In genomic region chr1:44339731-44340130, GRCh38 we compare ENCODE assay signal across 16 cellular contexts. TPM values are rescaled to one million over a fixed set of nuclear protein-coding genes. Genes with fewer than 3 reads are reported as not detected.
DNase-seq lines count a peak whose midpoint lies in the region; TF ChIP-seq lines count a peak whose summit lies in the region.
"Had no signal": no experiment of that assay in that cellular context is flagged by ENCODE, and none has a peak within 500 bp of the region (broad histone marks: within the 10 kb centered on the region; RNA-seq: fewer than 3 reads in every experiment).

No MANE protein-coding gene starts in this region.

- no peaks in the 10 kb centered on the region for H3K27me3 ChIP-seq in iPS-20b (ENCODE audit: insufficient read depth, low read length)
- H3K27me3 ChIP-seq in trophoblast cell (ENCODE audit: insufficient read depth, low read length), result no peaks in the 10 kb centered on the region
- no peaks in the 10 kb centered on the region for H3K27me3 ChIP-seq in HAP-1 (ENCODE audit: low read depth)
- no peaks in the 10 kb centered on the region for H3K27me3 ChIP-seq in A673 (replicated peaks; ENCODE audit: insufficient read depth, low read depth, low read length, poor library complexity)

- TF ChIP-seq CTCF in HEK293 (tag by site-specific recombination; IDR thresholded peaks at IDR 0.05) (no peak), A673 (conservative IDR thresholded peaks at IDR 0.05; ENCODE audit: low read depth, low read length) (no peak), GM13977 (IDR thresholded peaks at IDR 0.05; ENCODE audit: extremely low read depth, insufficient read depth, missing control alignments) (no peak)

- POLR2A ChIA-PET in HEK293 (lab: Yijun Ruan, JAX) (interaction anchor here (0.5 to 1.2 kb wide), 2 partner anchors 13 to 16 kb away, joined by 3 to 5 read pairs; no protein-coding TSS in a partner anchor), A673 (lab: Charles Lee; ENCODE audit: low non-redundant PET) (no interaction called here)

- no peak overlapping the region for H4K91ac ChIP-seq in trophoblast cell (ENCODE audit: low read depth, low read length)

- H3K27ac ChIP-seq in HEK293 (ENCODE audit: extremely low read depth, low read depth, low read length) (no peak overlapping the region), iPS-20b (ENCODE audit: low read length) (no peak overlapping the region), trophoblast cell (ENCODE audit: low read depth, low read length) (no peak overlapping the region), A673 (ENCODE audit: low read depth, low read length, poor library complexity, severe bottlenecking) (no peak overlapping the region)

- H2BK5ac ChIP-seq in trophoblast cell (ENCODE audit: low read depth, low read length, poor library complexity), result no peak overlapping the region

- in situ Hi-C loops in HAP-1 (cut with MboI; ENCODE audit: low sequenced_read_pairs) (no loop called here), GM13977 (cut with MboI; ENCODE audit: low pct_unique_long_range_greater_than_20kb, low sequenced_read_pairs, unreplicated experiment) (no loop called here)

- peaks cover 14 to 62% of the 10 kb centered on the region in 2 experiments for H3K36me3 ChIP-seq in HEK293 (ENCODE audit: control insufficient read depth in 2 of 2, insufficient read depth in 1 of 2, low read length in 2 of 2)
- H3K36me3 ChIP-seq in iPS-20b (ENCODE audit: insufficient read depth, low read depth, low read length), result peaks cover 36% of the 10 kb centered on the region
- peaks cover 8 to 10% of the 10 kb centered on the region in 2 experiments for H3K36me3 ChIP-seq in trophoblast cell (ENCODE audit: control insufficient read depth in 1 of 2, insufficient read depth in 2 of 2, low read length in 2 of 2)
- H3K36me3 ChIP-seq in HAP-1 (replicated peaks), result peaks cover 15% of the 10 kb centered on the region
- H3K36me3 ChIP-seq in A673 (ENCODE audit: insufficient read depth, low read length, poor library complexity, severe bottlenecking), result peaks cover 32% of the 10 kb centered on the region

- H2BK120ac ChIP-seq in trophoblast cell (ENCODE audit: insufficient read depth, low read length, poor library complexity), result no peak overlapping the region

- H3K18ac ChIP-seq in trophoblast cell (ENCODE audit: low read length), result no peak overlapping the region

- peak overlapping the region; percentile 72 for H3K23ac ChIP-seq in trophoblast cell (ENCODE audit: low read length)

- peaks cover under 1% of the 10 kb centered on the region; the same call in 1 of the 2 replicates for H3K4me1 ChIP-seq in HEK293 (ENCODE audit: control insufficient read depth, insufficient read depth, low read length)
- peaks cover 17% of the 10 kb centered on the region for H3K4me1 ChIP-seq in iPS-20b (ENCODE audit: insufficient read depth, low read length)
- no peaks in the 10 kb centered on the region for H3K4me1 ChIP-seq in trophoblast cell (ENCODE audit: control insufficient read depth in 1 of 2, insufficient read depth in 2 of 2, low read length in 2 of 2)
- no peaks in the 10 kb centered on the region for H3K4me1 ChIP-seq in HAP-1
- no peaks in the 10 kb centered on the region for H3K4me1 ChIP-seq in A673 (ENCODE audit: insufficient read depth, low read length, poor library complexity, severe bottlenecking)

- H2AK5ac ChIP-seq in trophoblast cell (ENCODE audit: low read length), result no peak overlapping the region

- H2AFZ ChIP-seq in trophoblast cell (ENCODE audit: insufficient read depth, low read length, poor library complexity), result no peak overlapping the region

- DNase-seq in NCI-H69 (lab: John Stamatoyannopoulos, UW) (peak; percentile 87), trophoblast cell (no peak), HAP-1 (ENCODE audit: low spot score in 2 of 2) (no peak), A673 (ENCODE audit: low spot score) (no peak), GM13977 (ENCODE audit: low spot score) (no peak)
- DNase-seq: Caco-2; CD4-positive, CD25-positive, alpha-beta regulatory T cell; DMS153; KBM-7; MV-4-11; NCI-H1436; NCI-H2081; NCI-H524; SK-N-SH had no signal

- CTCF ChIA-PET in HEK293 (lab: Yijun Ruan, JAX) (no interaction called here), A673 (lab: Charles Lee) (interaction anchor here (0.7 kb wide), 1 partner anchor 187 kb away, joined by 7 read pairs; no protein-coding TSS in a partner anchor)

- no peaks in the 10 kb centered on the region for H3K79me1 ChIP-seq in trophoblast cell (ENCODE audit: low read length)

- no peak overlapping the region for H3K4me2 ChIP-seq in trophoblast cell (ENCODE audit: low read length)
- H3K4me2 ChIP-seq: SK-N-SH had no signal

- H3K4ac ChIP-seq in trophoblast cell (ENCODE audit: low read depth, low read length), result no peak overlapping the region

- no TSS peak for BruUV-seq in A673 (replicated peaks; lab: Mats Ljungman, UMichigan)

- no CpG with 5 or more reads among the region's 4 CpGs for WGBS in trophoblast cell (ENCODE audit: extremely low coverage, insufficient coverage, insufficient read length)

- intact Hi-C loops in A673 (cut with micrococcal nuclease; ENCODE audit: unreplicated experiment), result no loop called here

- H3K9ac ChIP-seq in iPS-20b (ENCODE audit: low read depth, low read length) (no peak overlapping the region), trophoblast cell (ENCODE audit: low read length) (no peak overlapping the region)
- H3K9ac ChIP-seq: SK-N-SH had no signal

- H2BK12ac ChIP-seq in trophoblast cell (ENCODE audit: low read length), result no peak overlapping the region

- no peak overlapping the region for H3K4me3 ChIP-seq in HEK293 (ENCODE audit: low read depth, low read length)
- H3K4me3 ChIP-seq in iPS-20b (ENCODE audit: low read length), result peak overlapping the region; percentile 43
- H3K4me3 ChIP-seq in trophoblast cell (ENCODE audit: low read depth, low read length), result no peak overlapping the region
- H3K4me3 ChIP-seq in HAP-1, result no peak overlapping the region
- H3K4me3 ChIP-seq in A673 (ENCODE audit: low read depth, low read length, poor library complexity, severe bottlenecking), result no peak overlapping the region

- no peak overlapping the region for H4K8ac ChIP-seq in trophoblast cell (ENCODE audit: low read depth, low read length)

- no peak overlapping the region for H3K14ac ChIP-seq in trophoblast cell (ENCODE audit: low read length)

- H3K9me3 ChIP-seq in HEK293 (ENCODE audit: control insufficient read depth, insufficient read depth, low read depth, low read length) (no peaks in the 10 kb centered on the region), iPS-20b (ENCODE audit: insufficient read depth, low read depth, low read length) (peaks cover 5% of the 10 kb centered on the region; the same call in 1 of the 2 replicates), trophoblast cell (ENCODE audit: insufficient read depth, low read depth, low read length) (peaks cover 5% of the 10 kb centered on the region), HAP-1 (peaks cover 3% of the 10 kb centered on the region; the same call in 1 of the 2 replicates), A673 (ENCODE audit: low read depth, low read length, poor library complexity, severe bottlenecking) (no peaks in the 10 kb centered on the region)
- H3K9me3 ChIP-seq: Caco-2, SK-N-SH had no signal

- H4K12ac ChIP-seq in trophoblast cell (ENCODE audit: low read depth, low read length), result no peak overlapping the region

- H3K79me2 ChIP-seq in trophoblast cell (ENCODE audit: control insufficient read depth, insufficient read depth, low read length, poor library complexity), result no peaks in the 10 kb centered on the region

TF ChIP-seq in HEK293, 187 proteins besides CTCF, POLR2A, EP300 and RAD21:
- no peak for TF ChIP-seq ZNF16 (tag by site-specific recombination; IDR thresholded peaks at IDR 0.05; ENCODE audit: low read depth)
- TF ChIP-seq ZIC2 (tag by site-specific recombination; IDR thresholded peaks at IDR 0.05), result peak; percentile 87

RNA-seq across cellular contexts. Expression of gene ERI3, which starts 15.3 kb away (rescaled TPM):
- 32.7 and 33.3 TPM in 2 replicates for polyA plus RNA-seq in trophoblast cell (2013)
- total RNA-seq in A673 (2021), result 95.4 and 97.9 TPM in 2 replicates
